Comparison of ENCODE assay signal across 27 cellular contexts in genomic region chr12:39343665-39344064, GRCh38.
"Had no signal": no experiment of that assay in that cellular context is flagged by ENCODE, and none has a peak within 500 bp of the region (broad histone marks: within the 10 kb centered on the region; RNA-seq: fewer than 3 reads in every experiment).

No MANE protein-coding gene starts in this region.

- FAIRE-seq: colon, endometrium, endothelial cell of umbilical vein, frontal cortex had no signal

- ATAC-seq: effector memory CD8-positive, alpha-beta T cell; foreskin keratinocyte; gastrocnemius medialis; gastroesophageal sphincter; heart left ventricle; heart right ventricle had no signal

- H3K36me3 ChIP-seq: colonic mucosa had no signal

- H3K27me3 ChIP-seq: colonic mucosa, dorsolateral prefrontal cortex, esophagus muscularis mucosa, esophagus squamous epithelium, foreskin keratinocyte, gastrocnemius medialis, gastroesophageal sphincter, heart left ventricle, heart right ventricle had no signal

- H3K4me1 ChIP-seq: colonic mucosa, esophagus muscularis mucosa, esophagus squamous epithelium, gastrocnemius medialis, gastroesophageal sphincter, heart left ventricle had no signal

- H3K4me3 ChIP-seq: colonic mucosa, coronary artery, dorsolateral prefrontal cortex, esophagus muscularis mucosa, esophagus squamous epithelium, gastrocnemius medialis, gastroesophageal sphincter, heart left ventricle, heart right ventricle had no signal

- DNase-seq: colonic mucosa; cortex of kidney; dermis blood vessel endothelial cell; dorsolateral prefrontal cortex; effector CD4-positive, alpha-beta T cell; effector CD8-positive, alpha-beta T cell; effector memory CD4-positive, alpha-beta T cell; effector memory CD8-positive, alpha-beta T cell; endodermal cell; erythroblast; esophagus squamous epithelium; foreskin fibroblast; foreskin keratinocyte; foreskin melanocyte; gastrocnemius medialis; glutamatergic neuron; head of caudate nucleus; heart left ventricle; heart right ventricle had no signal

- H3K27ac ChIP-seq: colonic mucosa, coronary artery, dorsolateral prefrontal cortex, epithelial cell of prostate, esophagus muscularis mucosa, esophagus squamous epithelium, foreskin keratinocyte, gastrocnemius medialis, gastroesophageal sphincter, heart left ventricle, heart right ventricle had no signal

- H3K9me3 ChIP-seq: colonic mucosa, esophagus muscularis mucosa, esophagus squamous epithelium, gastrocnemius medialis, gastroesophageal sphincter, heart left ventricle, heart right ventricle had no signal
